Comparison of ENCODE assay signal across 9 cellular contexts in genomic region chr9:20526500-20527319, GRCh38.
A peak's percentile ranks its signal among the peaks of the same experiment; 100 is the strongest.
DNase-seq lines count a peak whose midpoint lies in the region; ATAC-seq and TF ChIP-seq lines count a peak whose summit lies in the region.
"Had no signal": no experiment of that assay in that cellular context is flagged by ENCODE, and none has a peak within 500 bp of the region (broad histone marks: within the 10 kb centered on the region; RNA-seq: fewer than 3 reads in every experiment).

No MANE protein-coding gene starts in this region.

- CTCF ChIA-PET in HEK293 (lab: Yijun Ruan, JAX), result interaction anchor here (0.5 to 1.5 kb wide), 8 partner anchors 10 to 417 kb away, joined by 3 to 8 read pairs (median 3); partner anchors contain the start of gene MLLT3

- ATAC-seq in GM18868 (IDR thresholded peaks at IDR 0.05; ENCODE audit: unreplicated experiment), result peak; percentile 75
- peak; percentile 42 for ATAC-seq in left colon
- ATAC-seq: PC-3 had no signal

- H3K27ac ChIP-seq in HEK293 (ENCODE audit: extremely low read depth, low read depth, low read length), result no peak overlapping the region

- TF ChIP-seq CTCF in HEK293 (tag by site-specific recombination; IDR thresholded peaks at IDR 0.05), result peak; percentile 14; the same call in 1 of the 2 replicates

- POLR2A ChIA-PET in HEK293 (lab: Yijun Ruan, JAX), result interaction anchor here (0.7 kb wide), 1 partner anchor 10 kb away, joined by 3 read pairs; no protein-coding TSS in a partner anchor

- H3K4me3 ChIP-seq in HEK293 (ENCODE audit: low read depth, low read length), result no peak overlapping the region

- H3K9me3 ChIP-seq in HEK293 (ENCODE audit: control insufficient read depth, insufficient read depth, low read depth, low read length), result no peaks in the 10 kb centered on the region

- intact Hi-C loops in left colon (cut with DNase I, micrococcal nuclease), result no loop called here

- peaks cover 9% of the 10 kb centered on the region for H3K4me1 ChIP-seq in HEK293 (ENCODE audit: control insufficient read depth, insufficient read depth, low read length)

- H3K36me3 ChIP-seq in HEK293 (ENCODE audit: control insufficient read depth in 2 of 2, insufficient read depth in 1 of 2, low read length in 2 of 2), result no peaks in the 10 kb centered on the region

- DNase-seq in NCI-H526 (lab: John Stamatoyannopoulos, UW), result peak; percentile 50 to 66
- no peak for DNase-seq in left colon
- no peak for DNase-seq in 8988T
- DNase-seq in anterior cingulate cortex (lab: John Stamatoyannopoulos, UW), result no peak
- DNase-seq in NCI-H128 (lab: John Stamatoyannopoulos, UW; ENCODE audit: unreplicated experiment), result no peak
- DNase-seq in NCI-H2081 treated with DMSO at 0.1 percent for 48 hours (lab: John Stamatoyannopoulos, UW), result no peak
- DNase-seq: PC-3 had no signal

TF ChIP-seq in HEK293, 187 proteins besides CTCF, POLR2A, EP300 and RAD21:
- TF ChIP-seq ZNF157 (tag by site-specific recombination; IDR thresholded peaks at IDR 0.05) (no peak), PRDM6 (tag by site-specific recombination; IDR thresholded peaks at IDR 0.05) (peak; percentile 48), ZNF433 (tag by site-specific recombination; IDR thresholded peaks at IDR 0.05; ENCODE audit: low read depth) (no peak), ZNF274 (IDR thresholded peaks at IDR 0.05; ENCODE audit: low read length) (no peak), ZNF274 (tag by site-specific recombination; IDR thresholded peaks at IDR 0.05; ENCODE audit: borderline replicate concordance) (no peak), KLF8 (tag by site-specific recombination; IDR thresholded peaks at IDR 0.05) (no peak), GLIS1 (tag by site-specific recombination; IDR thresholded peaks at IDR 0.05) (peak; percentile 85), SP3 (tag by site-specific recombination; IDR thresholded peaks at IDR 0.05) (no peak), ZNF623 (tag by site-specific recombination; IDR thresholded peaks at IDR 0.05) (no peak), ZNF37A (tag by site-specific recombination; IDR thresholded peaks at IDR 0.05) (no peak), ZNF169 (tag by site-specific recombination; IDR thresholded peaks at IDR 0.05) (no peak), ATF2 (tag by site-specific recombination; IDR thresholded peaks at IDR 0.05; ENCODE audit: low read depth) (no peak), ZNF548 (tag by site-specific recombination; IDR thresholded peaks at IDR 0.05) (no peak)

Comparison
In these comparisons a context has a peak if more than half of its experiments do, and no peak if none do; other contexts are left out.
1. DNase-seq: peak in NCI-H526 (2 of 2); none in left colon (0 of 2), 8988T (single experiment), anterior cingulate cortex (0 of 58), NCI-H128 (single experiment) and NCI-H2081 treated with DMSO at 0.1 percent for 48 hours (single experiment).